ENCODE assay signal across 10 cellular contexts in the genomic region with DNA sequence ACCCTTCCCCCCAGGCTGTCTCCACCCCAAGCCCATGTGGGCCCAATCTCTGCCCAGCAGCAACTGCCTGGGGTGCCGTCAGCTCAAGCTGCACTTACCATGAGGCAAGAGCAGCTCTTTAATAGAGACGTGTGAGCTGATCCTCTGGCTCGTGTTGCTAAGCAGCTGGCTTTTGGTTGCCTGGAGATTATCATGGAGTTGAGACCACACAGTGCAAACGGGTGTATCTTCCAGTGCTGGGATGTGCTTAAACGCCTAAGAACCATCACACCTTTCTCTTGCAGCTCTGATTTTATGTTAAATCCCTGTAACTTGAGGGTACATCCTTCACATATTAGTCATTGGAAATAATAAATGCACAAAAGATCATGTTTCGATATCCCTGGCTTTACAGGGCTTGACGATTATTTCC.
DNase-seq lines count a peak whose midpoint lies in the region; ATAC-seq and TF ChIP-seq lines count a peak whose summit lies in the region.
"Had no signal": no experiment of that assay in that cellular context is flagged by ENCODE, and none has a peak within 500 bp of the region (broad histone marks: within the 10 kb centered on the region; RNA-seq: fewer than 3 reads in every experiment).

No MANE protein-coding gene starts in this region.

- peaks cover 12 to 47% (median 15%) of the 10 kb centered on the region in 3 donors for H3K4me1 ChIP-seq in esophagus squamous epithelium

- intact Hi-C loops in left cardiac atrium (cut with DNase I) (loop anchor here in 1 of 2 donors (5.0 kb wide), 1 partner anchor 35 kb away; no protein-coding TSS in a partner anchor), esophagus squamous epithelium (cut with DNase I) (no loop called here), posterior cingulate gyrus (cut with DNase I) (no loop called here)

- CTCF ChIA-PET in RWPE1 (lab: Yijun Ruan, JAX) = interaction anchor here (0.5 to 1.0 kb wide), 3 partner anchors 10 to 36 kb away, joined by 3 to 6 read pairs (median 3); no protein-coding TSS in a partner anchor

- H3K27ac ChIP-seq in RWPE1 (no peak overlapping the region), esophagus squamous epithelium (no peak overlapping the region)

- H3K27me3 ChIP-seq in esophagus squamous epithelium = no peaks in the 10 kb centered on the region

- POLR2A ChIA-PET in RWPE1 (lab: Yijun Ruan, JAX; ENCODE audit: low non-redundant PET) = no interaction called here

- no peak overlapping the region for H3K4me3 ChIP-seq in esophagus squamous epithelium

- WGBS in esophagus squamous epithelium, 2 donors = 56 to 76% methylated on average over 4 to 7 of the region's 7 CpGs

- DNase-seq in COR-L47 (lab: John Stamatoyannopoulos, UW) = peak; percentile 52
- DNase-seq in NCI-H146 (lab: John Stamatoyannopoulos, UW) = peak; percentile 95
- DNase-seq in RWPE1 (ENCODE audit: low spot score) = peak; percentile 25
- DNase-seq in left cardiac atrium = peak; percentile 70
- no peak for DNase-seq in esophagus squamous epithelium (lab: John Stamatoyannopoulos, UW)
- DNase-seq in middle frontal gyrus (ENCODE audit: extremely low spot score, low spot score) = no peak
- DNase-seq in posterior cingulate gyrus = no peak
- DNase-seq: naive thymus-derived CD8-positive, alpha-beta T cell; NK-92 treated with Interleukin-12 subunit alpha and Interleukin-12 subunit beta, amount 100 ng/mL, for 24 hours had no signal

- no peak for TF ChIP-seq POLR2A in esophagus squamous epithelium (IDR thresholded peaks at IDR 0.05)

- no peaks in the 10 kb centered on the region for H3K36me3 ChIP-seq in esophagus squamous epithelium

- ATAC-seq in left cardiac atrium (peak; percentile 87 to 92), GM18868 (IDR thresholded peaks at IDR 0.05; ENCODE audit: unreplicated experiment) (no peak)
- ATAC-seq: naive thymus-derived CD8-positive, alpha-beta T cell had no signal

- no peak for TF ChIP-seq CTCF in RWPE1 (conservative IDR thresholded peaks at IDR 0.05; ENCODE audit: low read depth)
- TF ChIP-seq CTCF in esophagus squamous epithelium (IDR thresholded peaks at IDR 0.05) = no peak

- no peaks in the 10 kb centered on the region for H3K9me3 ChIP-seq in esophagus squamous epithelium

Comparison
In these comparisons a context has a peak if more than half of its experiments do, and no peak if none do; other contexts are left out.
1. DNase-seq: peak in COR-L47 (single experiment), NCI-H146 (single experiment), RWPE1 (single experiment) and left cardiac atrium (single experiment); none in esophagus squamous epithelium (single experiment), middle frontal gyrus (single experiment) and posterior cingulate gyrus (0 of 10).